14 cellular contexts compared by ENCODE assay signal in genomic region chr2:43057026-43057741, GRCh38.
DNase-seq lines count a peak whose midpoint lies in the region; ATAC-seq, FAIRE-seq and TF ChIP-seq lines count a peak whose summit lies in the region.
"Had no signal": no experiment of that assay in that cellular context is flagged by ENCODE, and none has a peak within 500 bp of the region (broad histone marks: within the 10 kb centered on the region; RNA-seq: fewer than 3 reads in every experiment).

No MANE protein-coding gene starts in this region.

- no peak for TF ChIP-seq RAD21 in A549 (conservative IDR thresholded peaks at IDR 0.05 in 1 of 2, IDR thresholded peaks at IDR 0.05 in 1 of 2)

- no peak overlapping the region for H3K4me3 ChIP-seq in A549
- H3K4me3 ChIP-seq in naive thymus-derived CD4-positive, alpha-beta T cell (ENCODE audit: low read length) = no peak overlapping the region

- H3K4me1 Mint-ChIP-seq in effector memory CD8-positive, alpha-beta T cell (ENCODE audit: low read depth in 2 of 2) = peaks cover 19 to 26% of the 10 kb centered on the region in 2 donors
- peaks cover 27 to 54% (median 48%) of the 10 kb centered on the region in 7 donors for H3K4me1 Mint-ChIP-seq in naive thymus-derived CD4-positive, alpha-beta T cell

- H3K27me3 ChIP-seq in naive thymus-derived CD4-positive, alpha-beta T cell (ENCODE audit: control insufficient read depth in 2 of 2, insufficient read depth in 2 of 2, low read length in 2 of 2) = no peaks in the 10 kb centered on the region

- peaks cover 22% of the 10 kb centered on the region for H3K4me1 ChIP-seq in A549
- peaks cover 26 to 27% of the 10 kb centered on the region in 2 donors for H3K4me1 ChIP-seq in naive thymus-derived CD4-positive, alpha-beta T cell (ENCODE audit: control insufficient read depth in 2 of 2, insufficient read depth in 2 of 2, low read length in 2 of 2)

- no peak for FAIRE-seq in A549 (lab: Jason Lieb, UNC)

- intact Hi-C loops in naive thymus-derived CD4-positive, alpha-beta T cell (cut with micrococcal nuclease) = no loop called here

- no peak overlapping the region for H3K27ac Mint-ChIP-seq in effector memory CD8-positive, alpha-beta T cell
- H3K27ac Mint-ChIP-seq in naive thymus-derived CD4-positive, alpha-beta T cell = no peak overlapping the region

- WGBS in A549 (ENCODE audit: missing lambda C conversion rate) = 70% methylated on average over 16 of the region's 16 CpGs

- no peaks in the 10 kb centered on the region for H3K9me3 Mint-ChIP-seq in effector memory CD8-positive, alpha-beta T cell
- peaks cover 0 to 3% (median 0%) of the 10 kb centered on the region in 11 donors for H3K9me3 Mint-ChIP-seq in naive thymus-derived CD4-positive, alpha-beta T cell

- DNase-seq in A549 (ENCODE audit: low read depth in 1 of 2, low spot score in 1 of 2) (no peak), NCI-H1694 treated with DMSO at 0.1 percent for 48 hours (lab: John Stamatoyannopoulos, UW) (peak; percentile 65), caudate nucleus (lab: John Stamatoyannopoulos, UW) (peak; percentile 12 to 94 (median 77)), middle frontal gyrus (ENCODE audit: extremely low spot score, low spot score) (peak; percentile 72), kidney glomerular epithelial cell (lab: John Stamatoyannopoulos, UW) (no peak)
- no peak for DNase-seq in effector memory CD8-positive, alpha-beta T cell
- no peak for DNase-seq in naive thymus-derived CD4-positive, alpha-beta T cell
- DNase-seq: activated gamma-delta T cell treated with Interleukin-2 at 50 U/mL for 16 hours; AML-193; effector CD8-positive, alpha-beta T cell; naive B cell; stimulated activated CD4-positive, alpha-beta T cell treated with anti-CD3 and anti-CD28 coated beads, Interleukin-4, amount 100 ng/mL, for 1 hour had no signal

- CTCF ChIA-PET in A549 (lab: Yijun Ruan, JAX) = no interaction called here
- CTCF ChIA-PET in naive thymus-derived CD4-positive, alpha-beta T cell (lab: Charles Lee) = no interaction called here

- no peaks in the 10 kb centered on the region for H3K27me3 Mint-ChIP-seq in effector memory CD8-positive, alpha-beta T cell
- H3K27me3 Mint-ChIP-seq in naive thymus-derived CD4-positive, alpha-beta T cell = peaks cover 0 to 10% (median 0%) of the 10 kb centered on the region in 5 donors

- peaks cover 9% of the 10 kb centered on the region for H3K36me3 Mint-ChIP-seq in effector memory CD8-positive, alpha-beta T cell (ENCODE audit: insufficient read depth)
- H3K36me3 Mint-ChIP-seq in naive thymus-derived CD4-positive, alpha-beta T cell = peaks cover 0 to 9% (median 0%) of the 10 kb centered on the region in 5 donors
- H3K36me3 Mint-ChIP-seq: naive B cell had no signal

- TF ChIP-seq POLR2A in A549 (IDR thresholded peaks at IDR 0.05; ENCODE audit: low read length) = no peak

- ATAC-seq in A549 (peak; percentile 45 to 74), HG03095 (IDR thresholded peaks at IDR 0.05; ENCODE audit: unreplicated experiment) (no peak)
- no peak for ATAC-seq in effector memory CD8-positive, alpha-beta T cell (replicated peaks)
- no peak for ATAC-seq in naive thymus-derived CD4-positive, alpha-beta T cell
- ATAC-seq: activated CD4-positive, CD25-positive, alpha-beta regulatory T cell treated with anti-CD3 and anti-CD28 coated beads, Interleukin-2, amount 50 U/mL, for 24 hours had no signal

- H3K4me2 ChIP-seq in A549 = peak overlapping the region; percentile 32; the same call in 1 of the 3 replicates

- H3K4me3 Mint-ChIP-seq in effector memory CD8-positive, alpha-beta T cell = no peak overlapping the region
- no peak overlapping the region for H3K4me3 Mint-ChIP-seq in naive thymus-derived CD4-positive, alpha-beta T cell

- H3K27ac ChIP-seq in A549 (peak overlapping the region in 1 of 2 experiments; percentile 68; a peak in 3 of 6 replicates), caudate nucleus (ENCODE audit: low read depth, low read length) (peak overlapping the region; percentile 75)
- H3K27ac ChIP-seq in naive thymus-derived CD4-positive, alpha-beta T cell (ENCODE audit: low read depth, low read length) = no peak overlapping the region

- TF ChIP-seq EP300 in A549 (IDR thresholded peaks at IDR 0.05) = no peak

- peaks cover 13% of the 10 kb centered on the region for H3K9me3 ChIP-seq in A549
- H3K9me3 ChIP-seq in naive thymus-derived CD4-positive, alpha-beta T cell (ENCODE audit: control insufficient read depth in 2 of 3, low read length in 3 of 3) = no peaks in the 10 kb centered on the region

- no peak for TF ChIP-seq CTCF in A549 (IDR thresholded peaks at IDR 0.05)

- no peaks in the 10 kb centered on the region for H3K36me3 ChIP-seq in naive thymus-derived CD4-positive, alpha-beta T cell (ENCODE audit: control insufficient read depth in 2 of 3, insufficient read depth in 3 of 3, low read length in 3 of 3)

- POLR2A ChIA-PET in A549 (lab: Yijun Ruan, JAX) = no interaction called here
- POLR2A ChIA-PET in naive thymus-derived CD4-positive, alpha-beta T cell (lab: Charles Lee) = no interaction called here

TF ChIP-seq in A549, 52 proteins besides CTCF, POLR2A, EP300 and RAD21:
- no peak for TF ChIP-seq RNF2 (IDR thresholded peaks at IDR 0.05; ENCODE audit: borderline replicate concordance, low read depth)
- TF ChIP-seq PHF8 (IDR thresholded peaks at IDR 0.05; ENCODE audit: borderline replicate concordance, low read depth) = no peak

Comparison
In these comparisons a context has a peak if more than half of its experiments do, and no peak if none do; other contexts are left out.
1. ATAC-seq: peak in A549 (2 of 2); none in effector memory CD8-positive, alpha-beta T cell (single experiment), HG03095 (single experiment) and naive thymus-derived CD4-positive, alpha-beta T cell (single experiment).
2. DNase-seq: peak in NCI-H1694 treated with DMSO at 0.1 percent for 48 hours (single experiment), caudate nucleus (61 of 61) and middle frontal gyrus (single experiment); none in A549 (0 of 2), effector memory CD8-positive, alpha-beta T cell (0 of 3), kidney glomerular epithelial cell (single experiment) and naive thymus-derived CD4-positive, alpha-beta T cell (0 of 9).